In the genomic region with DNA sequence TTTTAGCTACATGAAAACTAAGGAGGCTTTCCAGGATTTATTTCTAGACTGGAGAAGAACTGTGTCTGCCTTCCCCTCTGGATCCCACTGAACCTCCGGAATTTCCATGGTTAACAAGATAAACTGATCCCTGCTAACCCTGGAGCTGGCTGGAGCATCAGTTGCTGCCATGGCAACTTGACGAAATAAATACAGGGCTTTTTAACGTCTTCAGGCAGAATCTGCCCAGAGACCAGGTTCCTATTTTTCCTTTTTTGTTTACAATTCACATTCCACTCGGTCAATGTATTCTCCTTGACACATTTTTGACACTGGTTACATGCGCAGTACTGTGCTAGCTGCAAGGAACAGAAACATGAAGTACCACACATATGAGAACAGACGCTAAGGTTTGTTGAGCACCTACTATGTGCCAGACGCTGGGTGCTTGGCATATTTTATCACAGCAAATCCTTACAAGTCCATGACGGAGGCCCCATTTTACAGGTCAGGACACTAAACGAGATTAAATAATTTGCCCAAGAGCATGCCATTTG, we compare ENCODE assay signal across 10 cellular contexts. TPM values are rescaled to one million over a fixed set of nuclear protein-coding genes. Genes with fewer than 3 reads are reported as not detected.
A peak's percentile ranks its signal among the peaks of the same experiment; 100 is the strongest.
DNase-seq lines count a peak whose midpoint lies in the region; ATAC-seq, FAIRE-seq and TF ChIP-seq lines count a peak whose summit lies in the region.
"Had no signal": no experiment of that assay in that cellular context is flagged by ENCODE, and none has a peak within 500 bp of the region (broad histone marks: within the 10 kb centered on the region; RNA-seq: fewer than 3 reads in every experiment).

No MANE protein-coding gene starts in this region.

- H3K4me2 ChIP-seq in HCT116 (ENCODE audit: low read length): no peak overlapping the region

- TF ChIP-seq CTCF in BJ (IDR thresholded peaks at IDR 0.05; ENCODE audit: insufficient read depth, low read depth, low read length) (no peak), HCT116 (IDR thresholded peaks at IDR 0.05 in 2 of 3, conservative IDR thresholded peaks at IDR 0.05 in 1 of 3; ENCODE audit: borderline replicate concordance in 1 of 3, insufficient read depth in 1 of 3, low read depth in 2 of 3, low read length in 2 of 3) (no peak), endothelial cell (IDR thresholded peaks at IDR 0.05; ENCODE audit: unreplicated experiment) (no peak), neural crest cell (conservative IDR thresholded peaks at IDR 0.05) (no peak), GM13977 (IDR thresholded peaks at IDR 0.05; ENCODE audit: extremely low read depth, insufficient read depth, missing control alignments) (no peak)

- no peaks in the 10 kb centered on the region for H4K20me1 ChIP-seq in HCT116 (ENCODE audit: insufficient read depth)

- intact Hi-C loops in HCT116 (cut with micrococcal nuclease): no loop called here

- no peak for TF ChIP-seq POLR2A in HCT116 (IDR thresholded peaks at IDR 0.05; ENCODE audit: borderline replicate concordance, extremely low read depth, insufficient read depth, insufficient read length)

- H3K27ac ChIP-seq in HCT116 (ENCODE audit: low read depth, low read length): no peak overlapping the region
- H3K27ac ChIP-seq in small intestine (ENCODE audit: low read depth in 1 of 2, low read length in 1 of 2): no peak overlapping the region
- no peak overlapping the region for H3K27ac ChIP-seq in effector memory CD4-positive, alpha-beta T cell (ENCODE audit: insufficient read depth, low read length, poor library complexity, severe bottlenecking)
- H3K27ac ChIP-seq: foreskin keratinocyte had no signal

- DNase-seq in BJ (ENCODE audit: low read depth): no peak
- no peak for DNase-seq in HCT116 (ENCODE audit: low read depth, low spot score)
- no peak for DNase-seq in endothelial cell (ENCODE audit: low spot score)
- DNase-seq in neural crest cell (ENCODE audit: low read depth, low spot score): no peak
- no peak for DNase-seq in small intestine
- no peak for DNase-seq in GM13977 (ENCODE audit: low spot score)
- no peak for DNase-seq in HEK293T (ENCODE audit: extremely low spot score)
- DNase-seq in effector memory CD4-positive, alpha-beta T cell: no peak
- DNase-seq: activated CD8-positive, alpha-beta memory T cell treated with anti-CD3 and anti-CD28 coated beads, Interleukin-2, amount 10 ng/mL, durations not matched to agents 7 days and 5 days; foreskin keratinocyte had no signal

- peaks cover 18 to 26% of the 10 kb centered on the region in 2 experiments for H3K4me1 ChIP-seq in HCT116 (ENCODE audit: control insufficient read depth in 1 of 2, insufficient read depth in 2 of 2, low read length in 2 of 2)
- peaks cover 0 to 2% of the 10 kb centered on the region in 2 donors for H3K4me1 ChIP-seq in small intestine (ENCODE audit: control insufficient read depth in 2 of 2, insufficient read depth in 1 of 2, low read depth in 1 of 2, low read length in 1 of 2)
- H3K4me1 ChIP-seq in effector memory CD4-positive, alpha-beta T cell (ENCODE audit: control insufficient read depth, insufficient read depth, low read length, poor library complexity, severe bottlenecking): peaks cover 13% of the 10 kb centered on the region
- H3K4me1 ChIP-seq: foreskin keratinocyte had no signal

- TF ChIP-seq RAD21 in HCT116 (IDR thresholded peaks at IDR 0.05; ENCODE audit: low read depth): no peak

- no peaks in the 10 kb centered on the region for H3K36me3 Mint-ChIP-seq in endothelial cell (ENCODE audit: low read depth, unreplicated experiment)
- peaks cover 2% of the 10 kb centered on the region for H3K36me3 Mint-ChIP-seq in neural crest cell (ENCODE audit: low read depth)
- H3K36me3 Mint-ChIP-seq: activated CD8-positive, alpha-beta memory T cell treated with anti-CD3 and anti-CD28 coated beads, Interleukin-2, amount 10 ng/mL, durations not matched to agents 7 days and 5 days had no signal

- no peaks in the 10 kb centered on the region for H3K9me2 ChIP-seq in HCT116 (ENCODE audit: insufficient read depth)

- BruUV-seq in HCT116 (replicated peaks; lab: Mats Ljungman, UMichigan): TSS peak; percentile 41

- peak overlapping the region; percentile 96 for H3K4me3 ChIP-seq in BJ (ENCODE audit: low read depth, low read length)
- H3K4me3 ChIP-seq in HCT116 (replicated peaks in 1 of 2; ENCODE audit: low read depth in 1 of 2, low read length in 2 of 2): no peak overlapping the region
- no peak overlapping the region for H3K4me3 ChIP-seq in small intestine (ENCODE audit: low read depth in 1 of 2, low read length in 2 of 2)
- H3K4me3 ChIP-seq in effector memory CD4-positive, alpha-beta T cell (ENCODE audit: insufficient read depth, low read depth, low read length, poor library complexity, severe bottlenecking): no peak overlapping the region

- POLR2A ChIA-PET in BJ (lab: Charles Lee) (no interaction called here), HCT116 (lab: Charles Lee) (interaction anchor here (0.7 kb wide), 1 partner anchor 31 kb away, joined by 3 read pairs; no protein-coding TSS in a partner anchor), HEK293T (lab: Yijun Ruan, JAX) (no interaction called here)

- peak overlapping the region; percentile 87 for H3K4me3 Mint-ChIP-seq in endothelial cell (ENCODE audit: unreplicated experiment)
- peak overlapping the region; percentile 95 for H3K4me3 Mint-ChIP-seq in neural crest cell

- 60 to 61% (median 61%) methylated on average over 9 of the region's 9 CpGs for WGBS in small intestine, 3 donors

- H2AFZ ChIP-seq in HCT116 (ENCODE audit: low read depth, low read length, poor library complexity, severe bottlenecking): no peak overlapping the region

- H3K27ac Mint-ChIP-seq in endothelial cell (ENCODE audit: unreplicated experiment): no peak overlapping the region
- H3K27ac Mint-ChIP-seq in neural crest cell (ENCODE audit: unreplicated experiment): no peak overlapping the region
- H3K27ac Mint-ChIP-seq: activated CD8-positive, alpha-beta memory T cell treated with anti-CD3 and anti-CD28 coated beads, Interleukin-2, amount 10 ng/mL, durations not matched to agents 7 days and 5 days had no signal

- peaks cover 11% of the 10 kb centered on the region for H3K27me3 Mint-ChIP-seq in endothelial cell (ENCODE audit: unreplicated experiment)
- H3K27me3 Mint-ChIP-seq in neural crest cell (ENCODE audit: low read depth): peaks cover 33% of the 10 kb centered on the region

- H3K9me3 ChIP-seq in HCT116 (ENCODE audit: control insufficient read depth in 1 of 2, insufficient read depth in 1 of 2, low read depth in 1 of 2, low read length in 2 of 2): no peaks in the 10 kb centered on the region
- H3K9me3 ChIP-seq in small intestine (ENCODE audit: control insufficient read depth, low read depth): no peaks in the 10 kb centered on the region
- no peaks in the 10 kb centered on the region for H3K9me3 ChIP-seq in effector memory CD4-positive, alpha-beta T cell (ENCODE audit: control insufficient read depth, low read length)

- CTCF ChIA-PET in BJ (lab: Yijun Ruan, JAX): interaction anchor here (1.3 to 2.1 kb wide), 4 partner anchors 13 to 235 kb away, joined by 3 to 9 read pairs (median 5); no protein-coding TSS in a partner anchor
- CTCF ChIA-PET in HCT116 (lab: Charles Lee): no interaction called here
- CTCF ChIA-PET in HEK293T (lab: Yijun Ruan, JAX): interaction anchor here (1.1 kb wide), 1 partner anchor 11 kb away, joined by 3 read pairs; no protein-coding TSS in a partner anchor

- in situ Hi-C loops in GM13977 (cut with MboI; ENCODE audit: low pct_unique_long_range_greater_than_20kb, low sequenced_read_pairs, unreplicated experiment): no loop called here

- no peaks in the 10 kb centered on the region for H3K79me2 ChIP-seq in HCT116 (ENCODE audit: insufficient read depth, low read length)

- H3K9me3 Mint-ChIP-seq in endothelial cell (ENCODE audit: unreplicated experiment) (no peaks in the 10 kb centered on the region), neural crest cell (no peaks in the 10 kb centered on the region)

- H3K27me3 ChIP-seq in BJ (ENCODE audit: control insufficient read depth, insufficient read depth, low read length) (peaks cover 7% of the 10 kb centered on the region), HCT116 (ENCODE audit: insufficient read depth, low read length) (no peaks in the 10 kb centered on the region), small intestine (ENCODE audit: control insufficient read depth in 2 of 2, insufficient read depth in 2 of 2, low read length in 2 of 2) (peaks cover 0 to 13% of the 10 kb centered on the region in 2 donors)
- H3K27me3 ChIP-seq in effector memory CD4-positive, alpha-beta T cell (replicated peaks; ENCODE audit: control insufficient read depth, insufficient read depth, low read length, poor library complexity, severe bottlenecking): peaks cover 7% of the 10 kb centered on the region

- FAIRE-seq in small intestine (lab: Jason Lieb, UNC): no peak

- H3K4me1 Mint-ChIP-seq in endothelial cell (ENCODE audit: unreplicated experiment) (no peaks in the 10 kb centered on the region), neural crest cell (peaks cover 33% of the 10 kb centered on the region)

- H3K9ac ChIP-seq in HCT116 (ENCODE audit: low read length): no peak overlapping the region

- ATAC-seq in HCT116: no peak
- ATAC-seq: activated CD8-positive, alpha-beta memory T cell treated with anti-CD3 and anti-CD28 coated beads, Interleukin-2, amount 10 ng/mL, durations not matched to agents 7 days and 5 days; foreskin keratinocyte had no signal

- RAD21 ChIA-PET in HCT116 (lab: Charles Lee; ENCODE audit: low non-redundant PET in 1 of 2, low total read pairs in 2 of 2, uncharacterized antibody in 2 of 2, unreplicated experiment in 2 of 2): no interaction called here

- H3K36me3 ChIP-seq in BJ (ENCODE audit: control insufficient read depth, insufficient read depth, low read length): peaks cover 3% of the 10 kb centered on the region
- no peaks in the 10 kb centered on the region for H3K36me3 ChIP-seq in HCT116 (ENCODE audit: control insufficient read depth in 1 of 2, insufficient read depth in 2 of 2, low read length in 2 of 2)
- no peaks in the 10 kb centered on the region for H3K36me3 ChIP-seq in small intestine (ENCODE audit: control insufficient read depth in 2 of 2, insufficient read depth in 2 of 2, low read length in 2 of 2)
- no peaks in the 10 kb centered on the region for H3K36me3 ChIP-seq in effector memory CD4-positive, alpha-beta T cell (ENCODE audit: control insufficient read depth, insufficient read depth, low read length)

TF ChIP-seq in HCT116, 20 proteins besides CTCF, POLR2A, EP300 and RAD21 (continues in another document):
- no peak for TF ChIP-seq CBX3 (IDR thresholded peaks at IDR 0.05; ENCODE audit: low read depth)
- no peak for TF ChIP-seq YY1 (IDR thresholded peaks at IDR 0.05; ENCODE audit: extremely low read depth, insufficient replicate concordance, low read depth, low read length)

TF ChIP-seq in HEK293T, 16 proteins besides CTCF, POLR2A, EP300 and RAD21 (continues in another document):
- no peak for TF ChIP-seq BHLHE40 (IDR thresholded peaks at IDR 0.05; ENCODE audit: borderline replicate concordance)

RNA-seq across cellular contexts. Expression of a gene that starts 1.7 kb away (rescaled TPM):
- polyA plus RNA-seq in BJ (2011; rRNA removed) (13.2 and 13.9 TPM in 2 replicates), small intestine (10 to 100 TPM in 1 of 3 donors, 1 to 10 TPM in 1, under 1 TPM in 1; 0.45 to 10.1 (median 1.4) TPM)
- 10.9 and 11.1 TPM in 2 replicates for polyA minus RNA-seq in BJ (2011; rRNA and poly(A)+ RNA removed)
- total RNA-seq in HCT116 (2021; ENCODE audit: unreplicated experiment) (3.4 TPM), endothelial cell (ENCODE audit: unreplicated experiment) (4.4 TPM), neural crest cell (38.2 and 42.1 TPM in 2 replicates)
- polyA plus RNA-seq in HCT116 (2012): 3.1 and 4.2 TPM in 2 replicates
